8 cellular contexts compared by ENCODE assay signal in genomic region chr19:1259206-1259872, GRCh38. TPM values are rescaled to one million over a fixed set of nuclear protein-coding genes. Genes with fewer than 3 reads are reported as not detected.
A peak's percentile ranks its signal among the peaks of the same experiment; 100 is the strongest.
DNase-seq lines count a peak whose midpoint lies in the region; TF ChIP-seq lines count a peak whose summit lies in the region.

No MANE protein-coding gene starts in this region.

- no peak for TF ChIP-seq POLR2A in testis (IDR thresholded peaks at IDR 0.05)

- TF ChIP-seq CTCF in mesothelial cell of epicardium (IDR thresholded peaks at IDR 0.05; ENCODE audit: unreplicated experiment) (no peak), testis (IDR thresholded peaks at IDR 0.05) (no peak)

- TF ChIP-seq EP300 in Ishikawa (IDR thresholded peaks at IDR 0.05; ENCODE audit: borderline replicate concordance), result peak; percentile 11; the same call in 1 of the 2 replicates

- H3K27me3 ChIP-seq in testis, result no peaks in the 10 kb centered on the region

- H3K4me1 Mint-ChIP-seq in mesothelial cell of epicardium, result peaks cover 33% of the 10 kb centered on the region

- peak; percentile 37 for DNase-seq in NCI-H82 (lab: John Stamatoyannopoulos, UW)
- DNase-seq in NCI-H82 treated with DMSO at 0.1 percent for 48 hours (lab: John Stamatoyannopoulos, UW; ENCODE audit: unreplicated experiment), result no peak
- DNase-seq in activated CD4-positive, CD25-positive, alpha-beta regulatory T cell (lab: John Stamatoyannopoulos, UW), result peak in 3 of 4 experiments; percentile 50 to 64 (median 52)
- DNase-seq in dermis blood vessel endothelial cell, result peak; percentile 72
- DNase-seq in mesothelial cell of epicardium (ENCODE audit: low spot score in 2 of 2, unreplicated experiment in 2 of 2), result no peak
- no peak for DNase-seq in testis
- no peak for DNase-seq in ureter (ENCODE audit: low spot score)

- no peak overlapping the region for H3K4me3 ChIP-seq in testis

- peaks cover 7% of the 10 kb centered on the region for H3K36me3 Mint-ChIP-seq in mesothelial cell of epicardium

- H3K36me3 ChIP-seq in testis (ENCODE audit: low read depth, missing control alignments), result no peaks in the 10 kb centered on the region

- no peaks in the 10 kb centered on the region for H3K9me3 Mint-ChIP-seq in mesothelial cell of epicardium

- no peaks in the 10 kb centered on the region for H3K9me3 ChIP-seq in testis

- peak overlapping the region; percentile 90 for H3K27ac Mint-ChIP-seq in mesothelial cell of epicardium

- H3K27ac ChIP-seq in testis, result peak overlapping the region; percentile 88 to 91

- no peak overlapping the region for H3K4me3 Mint-ChIP-seq in mesothelial cell of epicardium

- H3K4me1 ChIP-seq in testis, result peaks cover 63% of the 10 kb centered on the region

- no peak for TF ChIP-seq RAD21 in Ishikawa (IDR thresholded peaks at IDR 0.05; ENCODE audit: low read depth)

- WGBS in testis, 2 donors, result 29 to 45% methylated on average over 6 to 17 of the region's 17 CpGs

- no peaks in the 10 kb centered on the region for H3K27me3 Mint-ChIP-seq in mesothelial cell of epicardium (ENCODE audit: low read depth)

- intact Hi-C loops in testis (cut with DNase I; ENCODE audit: low total_unique reads), result no loop called here

TF ChIP-seq in Ishikawa, 13 proteins besides CTCF, POLR2A, EP300 and RAD21:
- TF ChIP-seq NFIC (IDR thresholded peaks at IDR 0.05) (0 out of 2 replicates have a peak, but pooled peaks have one; percentile 30), TEAD4 (IDR thresholded peaks at IDR 0.05) (peak; percentile 91), ZBTB7A (IDR thresholded peaks at IDR 0.05; ENCODE audit: low read depth) (peak; percentile 36; the same call in 1 of the 2 replicates), USF1 (IDR thresholded peaks at IDR 0.05) (no peak), CREB1 (IDR thresholded peaks at IDR 0.05; ENCODE audit: low read depth) (no peak), MAX (IDR thresholded peaks at IDR 0.05) (0 out of 2 replicates have a peak, but pooled peaks have one; percentile 27), TCF12 (IDR thresholded peaks at IDR 0.05; ENCODE audit: low read depth) (peak; percentile 45), EGR1 (IDR thresholded peaks at IDR 0.05) (no peak), CEBPB (IDR thresholded peaks at IDR 0.05) (no peak), YY1 (IDR thresholded peaks at IDR 0.05; ENCODE audit: low read depth) (0 out of 2 replicates have a peak, but pooled peaks have one; percentile 4)
TF ChIP-seq in Ishikawa: peak in this region for 6.

RNA-seq across cellular contexts. Expression of gene CIRBP, which starts 9.8 kb away (rescaled TPM):
- total RNA-seq in dermis blood vessel endothelial cell (83.1 and 192 TPM in 2 replicates), mesothelial cell of epicardium (659 to 674 TPM (median 670 TPM) in 3 replicates), testis (100 to 1,000 TPM; 621 to 661 TPM), ureter (524 TPM)
- polyA plus RNA-seq in testis (ENCODE audit: insufficient read depth, low read depth, low replicate concordance), result 483 TPM

RNA-seq across cellular contexts. Expression of gene MIDN, which starts 11.0 kb away (rescaled TPM):
- total RNA-seq in dermis blood vessel endothelial cell, result 22.1 and 27.9 TPM in 2 replicates
- 168 to 177 TPM (median 172 TPM) in 3 replicates for total RNA-seq in mesothelial cell of epicardium
- 10 to 100 TPM; 38.2 to 42.4 TPM for total RNA-seq in testis
- 30.3 TPM for polyA plus RNA-seq in testis (ENCODE audit: insufficient read depth, low read depth, low replicate concordance)
- 121 TPM for total RNA-seq in ureter

RNA-seq across cellular contexts. Expression of gene FAM174C, which starts 16.0 kb away (rescaled TPM):
- 22.0 and 25.0 TPM in 2 replicates for total RNA-seq in dermis blood vessel endothelial cell
- total RNA-seq in mesothelial cell of epicardium, result 24.4 to 25.8 TPM (median 25.5 TPM) in 3 replicates
- 100 to 1,000 TPM; 111 to 128 TPM for total RNA-seq in testis
- polyA plus RNA-seq in testis (ENCODE audit: insufficient read depth, low read depth, low replicate concordance), result 51.6 TPM
- 47.5 TPM for total RNA-seq in ureter

RNA-seq across cellular contexts. Expression of gene ATP5F1D, which starts 17.8 kb away (rescaled TPM):
- total RNA-seq in dermis blood vessel endothelial cell, result 19.9 and 31.1 TPM in 2 replicates
- 105 to 115 TPM (median 108 TPM) in 3 replicates for total RNA-seq in mesothelial cell of epicardium
- total RNA-seq in testis, result 100 to 1,000 TPM; 104 to 166 TPM
- 94.5 TPM for polyA plus RNA-seq in testis (ENCODE audit: insufficient read depth, low read depth, low replicate concordance)
- total RNA-seq in ureter, result 144 TPM

RNA-seq across cellular contexts. Expression of gene CBARP, which starts 21.5 kb away (rescaled TPM):
- total RNA-seq in dermis blood vessel endothelial cell, result 2.7 and 2.8 TPM in 2 replicates
- total RNA-seq in mesothelial cell of epicardium, result 9.0 to 10.4 TPM (median 9.2 TPM) in 3 replicates
- 1 to 10 TPM; 5.2 to 6.6 TPM for total RNA-seq in testis
- polyA plus RNA-seq in testis (ENCODE audit: insufficient read depth, low read depth, low replicate concordance), result 1.5 TPM
- 0.73 TPM for total RNA-seq in ureter

Comparison
In these comparisons a context has a peak if more than half of its experiments do, and no peak if none do; other contexts are left out.
1. DNase-seq: peak in NCI-H82 (single experiment), activated CD4-positive, CD25-positive, alpha-beta regulatory T cell (3 of 4) and dermis blood vessel endothelial cell (single experiment); none in NCI-H82 treated with DMSO at 0.1 percent for 48 hours (single experiment), mesothelial cell of epicardium (0 of 2), testis (single experiment) and ureter (single experiment).